In genomic region chrX:97374266-97374665, GRCh38 we compare ENCODE assay signal across 21 cellular contexts.
A peak's percentile ranks its signal among the peaks of the same experiment; 100 is the strongest.
DNase-seq lines count a peak whose midpoint lies in the region; ATAC-seq, FAIRE-seq and TF ChIP-seq lines count a peak whose summit lies in the region.
"Had no signal": no experiment of that assay in that cellular context is flagged by ENCODE, and none has a peak within 500 bp of the region (broad histone marks: within the 10 kb centered on the region; RNA-seq: fewer than 3 reads in every experiment).

No MANE protein-coding gene starts in this region.

- H3K27ac ChIP-seq in astrocyte (ENCODE audit: low read depth, low read length) (no peak overlapping the region), RWPE1 (no peak overlapping the region)
- H3K27ac ChIP-seq: C4-2B had no signal

- POLR2A ChIA-PET in RWPE1 (lab: Yijun Ruan, JAX; ENCODE audit: low non-redundant PET), result no interaction called here

- no peaks in the 10 kb centered on the region for H3K27me3 Mint-ChIP-seq in astrocyte (ENCODE audit: low read depth, unreplicated experiment)
- no peaks in the 10 kb centered on the region for H3K27me3 Mint-ChIP-seq in nephron (ENCODE audit: low read depth)
- H3K27me3 Mint-ChIP-seq: CD4-positive, alpha-beta memory T cell; IgD-negative memory B cell had no signal

- no peaks in the 10 kb centered on the region for H3K36me3 ChIP-seq in astrocyte (ENCODE audit: insufficient read depth, low read length)
- H3K36me3 ChIP-seq: BE2C, HAP-1 had no signal

- CTCF ChIA-PET in RWPE1 (lab: Yijun Ruan, JAX), result interaction anchor here (0.6 kb wide), 1 partner anchor 359 kb away, joined by 3 read pairs; no protein-coding TSS in a partner anchor

- no peak overlapping the region for H3K9ac ChIP-seq in astrocyte (ENCODE audit: low read length)

- H3K4me2 ChIP-seq in astrocyte (ENCODE audit: low read length), result no peak overlapping the region

- ATAC-seq in GM21786 (IDR thresholded peaks at IDR 0.05; ENCODE audit: unreplicated experiment), result no peak

- H3K4me1 ChIP-seq in astrocyte (ENCODE audit: insufficient read depth, low read length), result no peaks in the 10 kb centered on the region
- H3K4me1 ChIP-seq: BE2C had no signal

- peak; percentile 24 for DNase-seq in NOMO-1 treated with DMSO at 0.1 percent for 48 hours (lab: John Stamatoyannopoulos, UW; ENCODE audit: unreplicated experiment)
- no peak for DNase-seq in NOMO-1 treated with dmso at 0.1 percent for 144 hours (lab: John Stamatoyannopoulos, UW; ENCODE audit: unreplicated experiment)
- DNase-seq in astrocyte (ENCODE audit: low read depth), result no peak
- DNase-seq in Ammon's horn (ENCODE audit: low spot score), result no peak
- DNase-seq in RWPE1 (ENCODE audit: low spot score), result no peak
- DNase-seq: 8988T; BE2C; CD4-positive, alpha-beta memory T cell; COR-L47; DMS153; DMS79 treated with DMSO at 0.1 percent for 48 hours; EL had no signal

- no peaks in the 10 kb centered on the region for H4K20me1 ChIP-seq in astrocyte (ENCODE audit: insufficient read depth, low read length)

- H3K4me3 ChIP-seq in astrocyte (ENCODE audit: insufficient read depth, low read depth, low read length), result no peak overlapping the region
- H3K4me3 ChIP-seq: HAP-1 had no signal

- H3K36me3 Mint-ChIP-seq in astrocyte (ENCODE audit: low read depth, unreplicated experiment) (no peaks in the 10 kb centered on the region), nephron (ENCODE audit: low read depth) (no peaks in the 10 kb centered on the region)

- TF ChIP-seq CTCF in astrocyte (IDR thresholded peaks at IDR 0.05; ENCODE audit: insufficient read depth, low read depth, low read length), result no peak
- no peak for TF ChIP-seq CTCF in nephron (IDR thresholded peaks at IDR 0.05; ENCODE audit: unreplicated experiment in 3 of 3)
- TF ChIP-seq CTCF in RWPE1 (conservative IDR thresholded peaks at IDR 0.05; ENCODE audit: low read depth), result no peak

- H3K9me3 ChIP-seq in astrocyte (ENCODE audit: insufficient read depth, low read depth, low read length), result no peaks in the 10 kb centered on the region
- H3K9me3 ChIP-seq: BE2C, HAP-1 had no signal

- peak; percentile 58 for FAIRE-seq in astrocyte (lab: Jason Lieb, UNC)
- FAIRE-seq: D721Med, G401.6, GM19239, H1 had no signal

- no peaks in the 10 kb centered on the region for H3K27me3 ChIP-seq in astrocyte (ENCODE audit: insufficient read depth, low read length)
- H3K27me3 ChIP-seq: BE2C had no signal

- H3K27ac Mint-ChIP-seq in astrocyte (ENCODE audit: unreplicated experiment) (no peak overlapping the region), nephron (peak overlapping the region; percentile 72 to 90 (median 90))
- H3K27ac Mint-ChIP-seq: CD4-positive, alpha-beta memory T cell; IgD-negative memory B cell had no signal

- H3K4me1 Mint-ChIP-seq in astrocyte (ENCODE audit: low read depth, unreplicated experiment), result no peaks in the 10 kb centered on the region
- peaks cover 17% of the 10 kb centered on the region for H3K4me1 Mint-ChIP-seq in nephron
- H3K4me1 Mint-ChIP-seq: CD4-positive, alpha-beta memory T cell had no signal

- H3K9me3 Mint-ChIP-seq in astrocyte (ENCODE audit: unreplicated experiment), result no peaks in the 10 kb centered on the region
- H3K9me3 Mint-ChIP-seq in nephron, result no peaks in the 10 kb centered on the region
- H3K9me3 Mint-ChIP-seq: IgD-negative memory B cell had no signal

- no peak overlapping the region for H3K4me3 Mint-ChIP-seq in astrocyte (ENCODE audit: unreplicated experiment)
- H3K4me3 Mint-ChIP-seq in nephron, result no peak overlapping the region
- H3K4me3 Mint-ChIP-seq: CD4-positive, alpha-beta memory T cell; IgD-negative memory B cell had no signal

- no peaks in the 10 kb centered on the region for H3K79me2 ChIP-seq in astrocyte (ENCODE audit: insufficient read depth, low read length)

- H2AFZ ChIP-seq in astrocyte (ENCODE audit: low read depth, low read length), result no peak overlapping the region
